In genomic region chr17:75889454-75889853, GRCh38 we compare ENCODE assay signal across 1 cellular context.
TF ChIP-seq lines count a peak whose summit lies in the region.

No MANE protein-coding gene starts in this region.

TF ChIP-seq in HCT116, 20 proteins besides CTCF, POLR2A, EP300 and RAD21 (continued from another document):
- TF ChIP-seq, protein P1, sequence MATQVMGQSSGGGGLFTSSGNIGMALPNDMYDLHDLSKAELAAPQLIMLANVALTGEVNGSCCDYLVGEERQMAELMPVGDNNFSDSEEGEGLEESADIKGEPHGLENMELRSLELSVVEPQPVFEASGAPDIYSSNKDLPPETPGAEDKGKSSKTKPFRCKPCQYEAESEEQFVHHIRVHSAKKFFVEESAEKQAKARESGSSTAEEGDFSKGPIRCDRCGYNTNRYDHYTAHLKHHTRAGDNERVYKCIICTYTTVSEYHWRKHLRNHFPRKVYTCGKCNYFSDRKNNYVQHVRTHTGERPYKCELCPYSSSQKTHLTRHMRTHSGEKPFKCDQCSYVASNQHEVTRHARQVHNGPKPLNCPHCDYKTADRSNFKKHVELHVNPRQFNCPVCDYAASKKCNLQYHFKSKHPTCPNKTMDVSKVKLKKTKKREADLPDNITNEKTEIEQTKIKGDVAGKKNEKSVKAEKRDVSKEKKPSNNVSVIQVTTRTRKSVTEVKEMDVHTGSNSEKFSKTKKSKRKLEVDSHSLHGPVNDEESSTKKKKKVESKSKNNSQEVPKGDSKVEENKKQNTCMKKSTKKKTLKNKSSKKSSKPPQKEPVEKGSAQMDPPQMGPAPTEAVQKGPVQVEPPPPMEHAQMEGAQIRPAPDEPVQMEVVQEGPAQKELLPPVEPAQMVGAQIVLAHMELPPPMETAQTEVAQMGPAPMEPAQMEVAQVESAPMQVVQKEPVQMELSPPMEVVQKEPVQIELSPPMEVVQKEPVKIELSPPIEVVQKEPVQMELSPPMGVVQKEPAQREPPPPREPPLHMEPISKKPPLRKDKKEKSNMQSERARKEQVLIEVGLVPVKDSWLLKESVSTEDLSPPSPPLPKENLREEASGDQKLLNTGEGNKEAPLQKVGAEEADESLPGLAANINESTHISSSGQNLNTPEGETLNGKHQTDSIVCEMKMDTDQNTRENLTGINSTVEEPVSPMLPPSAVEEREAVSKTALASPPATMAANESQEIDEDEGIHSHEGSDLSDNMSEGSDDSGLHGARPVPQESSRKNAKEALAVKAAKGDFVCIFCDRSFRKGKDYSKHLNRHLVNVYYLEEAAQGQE (IDR thresholded peaks at IDR 0.05; ENCODE audit: low read depth), result no peak
- TF ChIP-seq SRF (IDR thresholded peaks at IDR 0.05; ENCODE audit: low read depth) (no peak), MAX (IDR thresholded peaks at IDR 0.05) (no peak), CEBPB (IDR thresholded peaks at IDR 0.05; ENCODE audit: low read depth) (no peak), ELF1 (IDR thresholded peaks at IDR 0.05; ENCODE audit: borderline replicate concordance, low read depth) (no peak), EZH2 (IDR thresholded peaks at IDR 0.05) (no peak), SP1 (IDR thresholded peaks at IDR 0.05; ENCODE audit: low read depth) (no peak), YY1 (IDR thresholded peaks at IDR 0.05; ENCODE audit: extremely low read depth, insufficient replicate concordance, low read depth, low read length) (no peak), CBX3 (IDR thresholded peaks at IDR 0.05; ENCODE audit: low read depth) (no peak)
- TF ChIP-seq, protein P2, sequence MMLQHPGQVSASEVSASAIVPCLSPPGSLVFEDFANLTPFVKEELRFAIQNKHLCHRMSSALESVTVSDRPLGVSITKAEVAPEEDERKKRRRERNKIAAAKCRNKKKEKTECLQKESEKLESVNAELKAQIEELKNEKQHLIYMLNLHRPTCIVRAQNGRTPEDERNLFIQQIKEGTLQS (IDR thresholded peaks at IDR 0.05), result no peak
